Comparison of ENCODE assay signal across 8 cellular contexts in genomic region chr17:49230636-49231562, GRCh38. TPM values are rescaled to one million over a fixed set of nuclear protein-coding genes. Genes with fewer than 3 reads are reported as not detected.
DNase-seq lines count a peak whose midpoint lies in the region; ATAC-seq and TF ChIP-seq lines count a peak whose summit lies in the region.

PHOSPHO1 (minus strand) TSS chr17:49230787; CDS start chr17:49226691, 4,096 bp downstream.

- no peaks in the 10 kb centered on the region for H3K9me2 ChIP-seq in GM23338 (ENCODE audit: insufficient read depth)

- H3K4me3 Mint-ChIP-seq in GM23338: peak within 1 kb of the TSS; percentile 70

- no peaks in the 10 kb centered on the region; the same call in 2 of the 3 replicates for H3K36me3 Mint-ChIP-seq in GM23338 (ENCODE audit: low read depth)

- H3K4me1 Mint-ChIP-seq in GM23338: peaks cover 22% of the 10 kb centered on the region

- H3K36me3 ChIP-seq in DND-41 (ENCODE audit: insufficient read depth, low read length): no peaks in the 10 kb centered on the region
- no peaks in the 10 kb centered on the region for H3K36me3 ChIP-seq in GM23338 (ENCODE audit: insufficient read depth)
- H3K36me3 ChIP-seq in SK-N-MC (ENCODE audit: insufficient read depth, low read length): peaks cover 13% of the 10 kb centered on the region
- H3K36me3 ChIP-seq in ovary: no peaks in the 10 kb centered on the region
- H3K36me3 ChIP-seq in thymus (ENCODE audit: control insufficient read depth, insufficient read depth): no peaks in the 10 kb centered on the region

- H4K20me1 ChIP-seq in DND-41 (ENCODE audit: insufficient read depth, low read length) (peaks cover 4% of the 10 kb centered on the region; the same call in 1 of the 2 replicates), GM23338 (replicated peaks; ENCODE audit: insufficient read depth) (no peaks in the 10 kb centered on the region)

- no peaks in the 10 kb centered on the region for H3K79me2 ChIP-seq in DND-41 (ENCODE audit: insufficient read depth, low read length)
- no peaks in the 10 kb centered on the region for H3K79me2 ChIP-seq in GM23338 (replicated peaks; ENCODE audit: insufficient read depth)

- no peaks in the 10 kb centered on the region for H3K9me3 Mint-ChIP-seq in GM23338

- DNase-seq in DND-41 (peak; percentile 88), GM23338 (ENCODE audit: low spot score) (peak; percentile 93), LNCaP clone FGC (ENCODE audit: low read depth) (no peak), SK-N-MC (ENCODE audit: low read depth, low spot score) (peak; percentile 37), head of caudate nucleus (peak; percentile 73 to 95 (median 89)), ovary (peak; percentile 65 to 86 (median 75))
- DNase-seq in activated naive CD4-positive, alpha-beta T cell treated with anti-CD3 and anti-CD28 coated beads, Interleukin-2, amount 50 U/mL, for 16 hours: peak; percentile 88

- peaks cover 4% of the 10 kb centered on the region; the same call in 1 of the 2 replicates for H3F3A ChIP-seq in GM23338 (replicated peaks; ENCODE audit: low read depth)

- H3K4me3 ChIP-seq in DND-41 (ENCODE audit: low read depth in 1 of 2, low read length in 2 of 2) (peak within 1 kb of the TSS in 1 of 2 experiments; percentile 50; a peak in 2 of 4 replicates), GM23338 (peak within 1 kb of the TSS; percentile 91), LNCaP clone FGC (ENCODE audit: low read depth, low read length) (peak within 1 kb of the TSS; percentile 64), SK-N-MC (peak within 1 kb of the TSS; percentile 89), ovary (peak within 1 kb of the TSS; percentile 47), thymus (ENCODE audit: low read length) (peak within 1 kb of the TSS; percentile 62)

- ATAC-seq in DND-41 (ENCODE audit: insufficient read depth, low read depth) (peak; percentile 92), GM23338 (peak; percentile 87)

- H3K9ac ChIP-seq in DND-41 (ENCODE audit: low read depth, low read length) (peak within 1 kb of the TSS; percentile 36), SK-N-MC (ENCODE audit: insufficient read length) (peak within 1 kb of the TSS; percentile 88)

- intact Hi-C loops in head of caudate nucleus (cut with DNase I): no loop called here
- intact Hi-C loops in ovary (cut with DNase I): no loop called here

- TF ChIP-seq EP300 in ovary (IDR thresholded peaks at IDR 0.05): no peak

- H3K4me2 ChIP-seq in DND-41 (ENCODE audit: insufficient read depth, low read length): peak within 1 kb of the TSS; percentile 73
- peak within 1 kb of the TSS; percentile 96 for H3K4me2 ChIP-seq in GM23338

- H3K9me3 ChIP-seq in DND-41 (ENCODE audit: insufficient read depth, low read length, severe bottlenecking): no peaks in the 10 kb centered on the region
- no peaks in the 10 kb centered on the region for H3K9me3 ChIP-seq in SK-N-MC (ENCODE audit: low read depth, low read length)
- no peaks in the 10 kb centered on the region for H3K9me3 ChIP-seq in ovary
- no peaks in the 10 kb centered on the region for H3K9me3 ChIP-seq in thymus (ENCODE audit: control insufficient read depth)

- 2 to 4% (median 2%) methylated on average over 45 to 58 of the region's 58 CpGs for WGBS in ovary, 3 donors
- WGBS in thymus: 6% methylated on average over 58 of the region's 58 CpGs

- H3K27me3 Mint-ChIP-seq in GM23338 (ENCODE audit: insufficient read depth, low read depth, poor library complexity): peaks cover 54% of the 10 kb centered on the region

- TF ChIP-seq POLR2A in ovary (IDR thresholded peaks at IDR 0.05): no peak

- no peak within 1 kb of the TSS for H3K27ac Mint-ChIP-seq in GM23338

- H3K27me3 ChIP-seq in DND-41 (ENCODE audit: insufficient read depth, low read length, poor library complexity): peaks cover 18% of the 10 kb centered on the region
- H3K27me3 ChIP-seq in GM23338 (ENCODE audit: insufficient read depth): peaks cover 58% of the 10 kb centered on the region
- H3K27me3 ChIP-seq in ovary: no peaks in the 10 kb centered on the region
- H3K27me3 ChIP-seq in thymus (ENCODE audit: control insufficient read depth, insufficient read depth): peaks cover 37% of the 10 kb centered on the region

- H2AFZ ChIP-seq in DND-41 (ENCODE audit: low read depth, low read length) (peak within 1 kb of the TSS; percentile 38), GM23338 (peak within 1 kb of the TSS; percentile 98)

- TF ChIP-seq CTCF in DND-41 (IDR thresholded peaks at IDR 0.05; ENCODE audit: borderline replicate concordance, extremely low read depth, low read length, poor library complexity, severe bottlenecking) (no peak), GM23338 (conservative IDR thresholded peaks at IDR 0.05; ENCODE audit: low read depth in 2 of 2) (no peak), LNCaP clone FGC (IDR thresholded peaks at IDR 0.05; ENCODE audit: control insufficient read depth, extremely low read depth, insufficient read depth) (no peak), ovary (IDR thresholded peaks at IDR 0.05) (no peak)

- H3K4me1 ChIP-seq in DND-41 (ENCODE audit: insufficient read depth, low read length): peaks cover 14% of the 10 kb centered on the region
- peaks cover 14% of the 10 kb centered on the region; the same call in 1 of the 2 replicates for H3K4me1 ChIP-seq in GM23338 (ENCODE audit: insufficient read depth)
- H3K4me1 ChIP-seq in ovary (ENCODE audit: insufficient read depth): no peaks in the 10 kb centered on the region
- peaks cover 5% of the 10 kb centered on the region for H3K4me1 ChIP-seq in thymus (ENCODE audit: control insufficient read depth, insufficient read depth, low read length)

- H3K27ac ChIP-seq in DND-41 (ENCODE audit: low read length): no peak within 1 kb of the TSS
- H3K27ac ChIP-seq in GM23338 (ENCODE audit: low read depth): no peak within 1 kb of the TSS
- peak within 1 kb of the TSS; percentile 94 for H3K27ac ChIP-seq in SK-N-MC
- no peak within 1 kb of the TSS for H3K27ac ChIP-seq in ovary
- H3K27ac ChIP-seq in thymus (ENCODE audit: low read depth): no peak within 1 kb of the TSS

TF ChIP-seq in GM23338, 12 proteins besides CTCF, POLR2A, EP300 and RAD21:
- TF ChIP-seq JUNB (IDR thresholded peaks at IDR 0.05; ENCODE audit: unreplicated experiment) (no peak), NANOG (IDR thresholded peaks at IDR 0.05; ENCODE audit: borderline replicate concordance) (no peak), STAT1 (IDR thresholded peaks at IDR 0.05; ENCODE audit: unreplicated experiment) (no peak), CREB1 (CRISPR knock-in tag; IDR thresholded peaks at IDR 0.05; ENCODE audit: low read depth) (peak; percentile 87), POLR2AphosphoS5 (IDR thresholded peaks at IDR 0.05; ENCODE audit: low read depth) (peak; percentile 50; the same call in 1 of the 2 replicates)
TF ChIP-seq in GM23338: peak in this region for 2.

RNA-seq across cellular contexts. Expression of gene PHOSPHO1, which starts in this region (rescaled TPM):
- total RNA-seq in GM23338 (2014; rRNA removed; shearing (Covaris generic)): 2.2 and 2.4 TPM in 2 replicates
- polyA plus RNA-seq in GM23338 (2016; fragmentation: Nextera tagmentation; extraction: Ambion mirVana) (0.38 and 0.71 TPM in 2 replicates), ovary (under 1 TPM in 1 of 2 donors, not detected in 1; 0.24 TPM), thymus (0.50 TPM)
- total RNA-seq in ovary: under 1 TPM in 3 of 7 donors, not detected in 4; 0.23 to 0.92 (median 0.26) TPM

Comparison
In these comparisons a context has a peak if more than half of its experiments do, and no peak if none do; other contexts are left out.
1. Peak in DNase-seq and H3K4me3 ChIP-seq in ovary; RNA of the gene not detected or under 1 TPM.